ENCODE assay signal across 32 cellular contexts in the genomic region with DNA sequence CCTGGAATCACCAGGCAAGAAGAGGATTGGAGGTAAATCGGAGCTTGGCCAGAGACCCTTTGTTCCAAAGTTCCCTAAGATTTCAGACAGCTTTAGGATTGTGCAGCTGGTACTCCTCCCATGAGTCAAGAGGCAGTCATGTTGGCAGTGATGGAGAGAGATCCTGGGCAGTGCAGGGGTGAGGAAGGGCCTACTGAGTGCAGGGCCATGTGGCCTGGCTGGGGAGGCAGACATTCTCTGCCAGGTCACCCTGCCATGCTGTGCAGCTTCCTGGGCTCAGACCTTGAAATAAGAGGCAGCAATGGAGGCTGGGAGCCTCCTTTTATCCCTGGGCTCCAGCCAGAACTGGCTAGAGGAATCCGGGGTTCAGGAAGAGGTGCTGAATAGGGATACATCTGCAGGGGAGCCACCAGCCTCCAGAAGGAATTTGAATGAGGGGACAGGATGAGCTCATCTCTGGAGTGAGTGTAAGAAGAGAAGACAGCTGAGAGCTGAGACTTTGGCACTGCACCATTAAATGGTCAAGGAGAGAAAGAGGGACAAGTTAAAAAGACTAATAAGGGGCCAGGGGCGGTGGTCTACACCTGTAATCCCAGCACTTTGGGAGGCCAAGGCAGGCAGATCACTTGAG. TPM values are rescaled to one million over a fixed set of nuclear protein-coding genes. Genes with fewer than 3 reads are reported as not detected.
DNase-seq lines count a peak whose midpoint lies in the region; ATAC-seq and TF ChIP-seq lines count a peak whose summit lies in the region.
"Had no signal": no experiment of that assay in that cellular context is flagged by ENCODE, and none has a peak within 500 bp of the region (broad histone marks: within the 10 kb centered on the region; RNA-seq: fewer than 3 reads in every experiment).

No MANE protein-coding gene starts in this region.

- no peak for TF ChIP-seq CTCF in left lung (IDR thresholded peaks at IDR 0.05)

- H3K27me3 ChIP-seq in left lung = no peaks in the 10 kb centered on the region
- H3K27me3 ChIP-seq: hepatocyte, stomach, thyroid gland had no signal

- H3K27ac Mint-ChIP-seq in dendritic cell treated with granulocyte-macrophage colony-stimulating factor and Interleukin-4, amounts not matched to agents 40 ng/mL and 50 ng/mL, for 4 days = peak overlapping the region; percentile 47
- H3K27ac Mint-ChIP-seq in naive B cell = peak overlapping the region; percentile 91 to 99 (median 98)
- H3K27ac Mint-ChIP-seq: activated CD4-positive, alpha-beta T cell treated with anti-CD3 and anti-CD28 coated beads, Interleukin-2, amount 10 ng/mL, durations not matched to agents 7 days and 5 days; activated T-cell treated with anti-CD3 and anti-CD28 coated beads, Interleukin-2, amount 50 U/mL, for 72 hours had no signal

- no peak overlapping the region for H3K4me3 Mint-ChIP-seq in dendritic cell treated with granulocyte-macrophage colony-stimulating factor and Interleukin-4, amounts not matched to agents 40 ng/mL and 50 ng/mL, for 4 days
- peak overlapping the region in 7 of 8 donors; percentile 55 to 86 (median 75) for H3K4me3 Mint-ChIP-seq in naive B cell
- H3K4me3 Mint-ChIP-seq: activated CD4-positive, alpha-beta T cell treated with anti-CD3 and anti-CD28 coated beads, Interleukin-2, amount 10 ng/mL, durations not matched to agents 7 days and 5 days; activated T-cell treated with anti-CD3 and anti-CD28 coated beads, Interleukin-2, amount 50 U/mL, for 72 hours; brain had no signal

- H3K9me3 Mint-ChIP-seq in dendritic cell treated with granulocyte-macrophage colony-stimulating factor and Interleukin-4, amounts not matched to agents 40 ng/mL and 50 ng/mL, for 4 days = no peaks in the 10 kb centered on the region
- H3K9me3 Mint-ChIP-seq in naive B cell = peaks cover 0 to 2% (median 0%) of the 10 kb centered on the region in 7 donors
- H3K9me3 Mint-ChIP-seq: activated CD4-positive, alpha-beta T cell treated with anti-CD3 and anti-CD28 coated beads, Interleukin-2, amount 10 ng/mL, durations not matched to agents 7 days and 5 days; activated T-cell treated with anti-CD3 and anti-CD28 coated beads, Interleukin-2, amount 50 U/mL, for 72 hours; brain had no signal

- H3K36me3 ChIP-seq in left lung = peaks cover 0 to 7% of the 10 kb centered on the region in 2 donors
- H3K36me3 ChIP-seq: HAP-1, thyroid gland had no signal

- no peak overlapping the region for H3K27ac ChIP-seq in left lung
- H3K27ac ChIP-seq: hepatocyte, HL-60, KMS-11, stomach, thyroid gland, VCaP had no signal

- intact Hi-C loops in dendritic cell treated with granulocyte-macrophage colony-stimulating factor and Interleukin-4, amounts not matched to agents 40 ng/mL and 50 ng/mL, for 4 days (cut with micrococcal nuclease) = no loop called here
- intact Hi-C loops in left lung (cut with DNase I) = no loop called here

- peaks cover 42% of the 10 kb centered on the region for H3K27me3 Mint-ChIP-seq in dendritic cell treated with granulocyte-macrophage colony-stimulating factor and Interleukin-4, amounts not matched to agents 40 ng/mL and 50 ng/mL, for 4 days
- H3K27me3 Mint-ChIP-seq in naive B cell = no peaks in the 10 kb centered on the region

- H3K36me3 Mint-ChIP-seq in dendritic cell treated with granulocyte-macrophage colony-stimulating factor and Interleukin-4, amounts not matched to agents 40 ng/mL and 50 ng/mL, for 4 days (ENCODE audit: low read depth) = no peaks in the 10 kb centered on the region
- no peaks in the 10 kb centered on the region for H3K36me3 Mint-ChIP-seq in naive B cell
- H3K36me3 Mint-ChIP-seq: brain had no signal

- DNase-seq in AG20443 (ENCODE audit: low spot score) = peak; percentile 6
- no peak for DNase-seq in naive B cell
- DNase-seq in medulla oblongata (ENCODE audit: extremely low spot score) = no peak
- DNase-seq in left lung = no peak
- no peak for DNase-seq in amniotic stem cell (lab: John Stamatoyannopoulos, UW)
- DNase-seq: activated CD4-positive, alpha-beta T cell treated with anti-CD3 and anti-CD28 coated beads, Interleukin-2, amount 10 ng/mL, durations not matched to agents 7 days and 5 days; activated naive CD4-positive, alpha-beta T cell; activated T-cell treated with anti-CD3 and anti-CD28 coated beads, Interleukin-2, amount 50 U/mL, for 72 hours; DMS53; NCI-H1436 treated with DMSO at 0.1 percent for 48 hours; NCI-H345; NCI-H774; Right ventricle myocardium superior; stimulated activated CD4-positive, alpha-beta T cell treated with anti-CD3 and anti-CD28 coated beads, Interleukin-2, amount 100 ng/mL, for 24 hours; stimulated activated CD8-positive, alpha-beta memory T cell treated with anti-CD3 and anti-CD28 coated beads, Interleukin-4, amount 100 ng/mL, for 48 hours; stomach; thyroid gland had no signal

- no peak overlapping the region for H3K4me3 ChIP-seq in left lung
- H3K4me3 ChIP-seq: HAP-1, hepatocyte, stomach, thyroid gland had no signal

- H3K4me1 ChIP-seq in left lung = peaks cover 0 to 24% of the 10 kb centered on the region in 2 donors
- H3K4me1 ChIP-seq: HAP-1, thyroid gland had no signal

- ATAC-seq in HG02759 (IDR thresholded peaks at IDR 0.05; ENCODE audit: unreplicated experiment) (peak; percentile 12), naive B cell (ENCODE audit: low read depth in 2 of 2) (no peak), HG02623 (IDR thresholded peaks at IDR 0.05; ENCODE audit: unreplicated experiment) (no peak), left lung (no peak)
- ATAC-seq: activated T-cell treated with anti-CD3 and anti-CD28 coated beads, Interleukin-2, amount 50 U/mL, for 72 hours; Panc1 had no signal

- H3K4me1 Mint-ChIP-seq in dendritic cell treated with granulocyte-macrophage colony-stimulating factor and Interleukin-4, amounts not matched to agents 40 ng/mL and 50 ng/mL, for 4 days (ENCODE audit: low read depth) = peaks cover 71% of the 10 kb centered on the region
- H3K4me1 Mint-ChIP-seq in naive B cell = peaks cover 50 to 63% (median 59%) of the 10 kb centered on the region in 3 donors

- no peaks in the 10 kb centered on the region for H3K9me3 ChIP-seq in left lung
- H3K9me3 ChIP-seq: HAP-1, stomach, thyroid gland had no signal

RNA-seq across cellular contexts. Expression of a gene that starts 12.2 kb away (rescaled TPM):
- not detected for polyA plus RNA-seq in naive B cell (ENCODE audit: low read depth in 6 of 6)
- 100 to 1,000 TPM; 323 to 878 TPM for total RNA-seq in left lung
- total RNA-seq: activated CD4-positive, alpha-beta T cell treated with anti-CD3 and anti-CD28 coated beads, Interleukin-2, amount 10 ng/mL, durations not matched to agents 7 days and 5 days; activated T-cell treated with anti-CD3 and anti-CD28 coated beads, Interleukin-2, amount 50 U/mL, for 72 hours; dermis microvascular lymphatic vessel endothelial cell; endothelial cell of umbilical vein; lung microvascular endothelial cell; T-helper 2 cell treated with Interferon-gamma antibody and Interleukin-4, amounts not matched to agents 100 ng/mL and 5 ng/mL, for 36 hours had no signal
- polyA plus RNA-seq: BJ, endothelial cell of umbilical vein had no signal
